In genomic region chr12:4830568-4830967, GRCh38 we compare ENCODE assay signal across 17 cellular contexts.
DNase-seq lines count a peak whose midpoint lies in the region; ATAC-seq and TF ChIP-seq lines count a peak whose summit lies in the region.
"Had no signal": no experiment of that assay in that cellular context is flagged by ENCODE, and none has a peak within 500 bp of the region (broad histone marks: within the 10 kb centered on the region; RNA-seq: fewer than 3 reads in every experiment).

No MANE protein-coding gene starts in this region.

- no peak for ATAC-seq in activated CD8-positive, alpha-beta T cell treated with anti-CD3 and anti-CD28 coated beads, Interleukin-2, amount 10 ng/mL, durations not matched to agents 7 days and 5 days
- ATAC-seq in mucosa of descending colon: no peak
- ATAC-seq: K562 had no signal

- peaks cover 38% of the 10 kb centered on the region for H3K36me3 Mint-ChIP-seq in activated CD4-positive, alpha-beta memory T cell treated with anti-CD3 and anti-CD28 coated beads, Interleukin-2, amount 10 ng/mL, durations not matched to agents 7 days and 5 days (ENCODE audit: low read depth)
- H3K36me3 Mint-ChIP-seq in activated CD4-positive, alpha-beta memory T cell treated with anti-CD3 and anti-CD28 coated beads for 36 hours: no peaks in the 10 kb centered on the region
- H3K36me3 Mint-ChIP-seq in activated CD8-positive, alpha-beta T cell treated with anti-CD3 and anti-CD28 coated beads, Interleukin-2, amount 10 ng/mL, durations not matched to agents 7 days and 5 days (ENCODE audit: low read depth): peaks cover 56% of the 10 kb centered on the region

- H3K27ac ChIP-seq in spleen: peak overlapping the region in 5 of 8 donors; percentile 32 to 78 (median 75)
- H3K27ac ChIP-seq: neutrophil had no signal

- WGBS in spleen, 5 donors: 58 to 77% (median 73%) methylated on average over 12 of the region's 12 CpGs

- H3K4me3 Mint-ChIP-seq in activated CD4-positive, alpha-beta memory T cell treated with anti-CD3 and anti-CD28 coated beads, Interleukin-2, amount 10 ng/mL, durations not matched to agents 7 days and 5 days: peak overlapping the region; percentile 35
- H3K4me3 Mint-ChIP-seq in activated CD4-positive, alpha-beta memory T cell treated with anti-CD3 and anti-CD28 coated beads for 36 hours: no peak overlapping the region
- H3K4me3 Mint-ChIP-seq in activated CD8-positive, alpha-beta T cell treated with anti-CD3 and anti-CD28 coated beads, Interleukin-2, amount 10 ng/mL, durations not matched to agents 7 days and 5 days: peak overlapping the region; percentile 79
- H3K4me3 Mint-ChIP-seq: brain had no signal

- TF ChIP-seq CTCF in spleen (IDR thresholded peaks at IDR 0.05 in 8 of 11, conservative IDR thresholded peaks at IDR 0.05 in 3 of 11) (no peak), mucosa of descending colon (IDR thresholded peaks at IDR 0.05) (no peak)

- no peaks in the 10 kb centered on the region for H3K27me3 ChIP-seq in spleen (replicated peaks in 1 of 7)

- peak overlapping the region; percentile 81 for H3K4me3 ChIP-seq in Jurkat, Clone E6-1 (ENCODE audit: low read length)
- H3K4me3 ChIP-seq in spleen (peak overlapping the region in 1 of 8 donors; percentile 2), mucosa of descending colon (no peak overlapping the region)
- H3K4me3 ChIP-seq: K562 had no signal

- H3K36me3 ChIP-seq in spleen (no peaks in the 10 kb centered on the region), mucosa of descending colon (ENCODE audit: low read depth) (no peaks in the 10 kb centered on the region)
- H3K36me3 ChIP-seq: neutrophil had no signal

- H3K27ac Mint-ChIP-seq in activated CD4-positive, alpha-beta memory T cell treated with anti-CD3 and anti-CD28 coated beads, Interleukin-2, amount 10 ng/mL, durations not matched to agents 7 days and 5 days: peak overlapping the region; percentile 96
- no peak overlapping the region for H3K27ac Mint-ChIP-seq in activated CD4-positive, alpha-beta memory T cell treated with anti-CD3 and anti-CD28 coated beads for 36 hours
- peak overlapping the region; percentile 94 for H3K27ac Mint-ChIP-seq in activated CD8-positive, alpha-beta T cell treated with anti-CD3 and anti-CD28 coated beads, Interleukin-2, amount 10 ng/mL, durations not matched to agents 7 days and 5 days

- H3K4me1 ChIP-seq in spleen (peaks cover 7 to 57% (median 30%) of the 10 kb centered on the region in 6 donors), mucosa of descending colon (ENCODE audit: low read depth) (no peaks in the 10 kb centered on the region)

- H3K27me3 Mint-ChIP-seq in activated CD4-positive, alpha-beta memory T cell treated with anti-CD3 and anti-CD28 coated beads, Interleukin-2, amount 10 ng/mL, durations not matched to agents 7 days and 5 days: no peaks in the 10 kb centered on the region
- H3K27me3 Mint-ChIP-seq in activated CD4-positive, alpha-beta memory T cell treated with anti-CD3 and anti-CD28 coated beads for 36 hours: no peaks in the 10 kb centered on the region
- H3K27me3 Mint-ChIP-seq in activated CD8-positive, alpha-beta T cell treated with anti-CD3 and anti-CD28 coated beads, Interleukin-2, amount 10 ng/mL, durations not matched to agents 7 days and 5 days (ENCODE audit: low read depth): peaks cover 2% of the 10 kb centered on the region
- H3K27me3 Mint-ChIP-seq: brain had no signal

- CTCF ChIA-PET in activated CD4-positive, alpha-beta memory T cell treated with anti-CD3 and anti-CD28 coated beads, Interleukin-2, amount 10 ng/mL, durations not matched to agents 7 days and 5 days (lab: Charles Lee): interaction anchor here (2.5 kb wide), 1 partner anchor 25 kb away, joined by 13 read pairs; no protein-coding TSS in a partner anchor
- CTCF ChIA-PET in activated CD4-positive, alpha-beta memory T cell treated with anti-CD3 and anti-CD28 coated beads for 36 hours (lab: Charles Lee): interaction anchor here (1.5 to 1.7 kb wide), 2 partner anchors 25 to 27 kb away, joined by 6 to 8 read pairs; no protein-coding TSS in a partner anchor
- CTCF ChIA-PET in activated CD8-positive, alpha-beta T cell treated with anti-CD3 and anti-CD28 coated beads, Interleukin-2, amount 10 ng/mL, durations not matched to agents 7 days and 5 days (lab: Charles Lee): interaction anchor here (1.7 to 7.7 kb wide), 3 partner anchors 14 to 25 kb away, joined by 6 to 78 read pairs (median 21); no protein-coding TSS in a partner anchor

- H3K9me3 Mint-ChIP-seq in activated CD4-positive, alpha-beta memory T cell treated with anti-CD3 and anti-CD28 coated beads, Interleukin-2, amount 10 ng/mL, durations not matched to agents 7 days and 5 days: peaks cover 17% of the 10 kb centered on the region
- H3K9me3 Mint-ChIP-seq in activated CD4-positive, alpha-beta memory T cell treated with anti-CD3 and anti-CD28 coated beads for 36 hours: peaks cover 8% of the 10 kb centered on the region
- H3K9me3 Mint-ChIP-seq in activated CD8-positive, alpha-beta T cell treated with anti-CD3 and anti-CD28 coated beads, Interleukin-2, amount 10 ng/mL, durations not matched to agents 7 days and 5 days (ENCODE audit: insufficient read depth): peaks cover 14% of the 10 kb centered on the region

- no peak for DNase-seq in activated CD4-positive, alpha-beta memory T cell treated with anti-CD3 and anti-CD28 coated beads, Interleukin-2, amount 10 ng/mL, durations not matched to agents 7 days and 5 days
- no peak for DNase-seq in activated CD4-positive, alpha-beta memory T cell treated with anti-CD3 and anti-CD28 coated beads for 36 hours
- DNase-seq in Jurkat, Clone E6-1 (ENCODE audit: low read depth, low spot score): peak; percentile 45
- DNase-seq in activated CD8-positive, alpha-beta T cell treated with anti-CD3 and anti-CD28 coated beads, Interleukin-2, amount 10 ng/mL, durations not matched to agents 7 days and 5 days: no peak
- no peak for DNase-seq in spleen
- DNase-seq in mucosa of descending colon: no peak
- DNase-seq in HCEC 1CT: no peak
- DNase-seq in NCI-H2081 (lab: John Stamatoyannopoulos, UW): no peak
- DNase-seq: ACHN, activated gamma-delta T cell treated with Interleukin-2 at 50 U/mL for 16 hours, cortex of kidney, foreskin melanocyte, left cardiac atrium, NCI-H748 treated with DMSO at 0.1 percent for 48 hours had no signal

- H3K4me1 Mint-ChIP-seq in activated CD4-positive, alpha-beta memory T cell treated with anti-CD3 and anti-CD28 coated beads, Interleukin-2, amount 10 ng/mL, durations not matched to agents 7 days and 5 days: peaks cover 59% of the 10 kb centered on the region
- H3K4me1 Mint-ChIP-seq in activated CD4-positive, alpha-beta memory T cell treated with anti-CD3 and anti-CD28 coated beads for 36 hours (ENCODE audit: low read depth): peaks cover 48% of the 10 kb centered on the region
- H3K4me1 Mint-ChIP-seq in activated CD8-positive, alpha-beta T cell treated with anti-CD3 and anti-CD28 coated beads, Interleukin-2, amount 10 ng/mL, durations not matched to agents 7 days and 5 days (ENCODE audit: low read depth): peaks cover 68% of the 10 kb centered on the region

- peaks cover 0 to 8% (median 0%) of the 10 kb centered on the region in 8 donors for H3K9me3 ChIP-seq in spleen
- H3K9me3 ChIP-seq in mucosa of descending colon: no peaks in the 10 kb centered on the region
- H3K9me3 ChIP-seq: neutrophil had no signal

- POLR2A ChIA-PET in activated CD4-positive, alpha-beta memory T cell treated with anti-CD3 and anti-CD28 coated beads, Interleukin-2, amount 10 ng/mL, durations not matched to agents 7 days and 5 days (lab: Charles Lee): interaction anchor here (3.4 to 7.5 kb wide), 3 partner anchors 10 to 182 kb away, joined by 13 to 52 read pairs (median 14); partner anchors contain the start of genes AKAP3 and NDUFA9
- POLR2A ChIA-PET in activated CD4-positive, alpha-beta memory T cell treated with anti-CD3 and anti-CD28 coated beads for 36 hours (lab: Charles Lee): no interaction called here
- POLR2A ChIA-PET in activated CD8-positive, alpha-beta T cell treated with anti-CD3 and anti-CD28 coated beads, Interleukin-2, amount 10 ng/mL, durations not matched to agents 7 days and 5 days (lab: Charles Lee): interaction anchor here (0.7 to 0.9 kb wide), 2 partner anchors 28 to 169 kb away, joined by 3 to 5 read pairs; no protein-coding TSS in a partner anchor

- TF ChIP-seq POLR2A in spleen (IDR thresholded peaks at IDR 0.05): no peak

- intact Hi-C loops in activated CD4-positive, alpha-beta memory T cell treated with anti-CD3 and anti-CD28 coated beads for 36 hours (cut with micrococcal nuclease): no loop called here
- intact Hi-C loops in spleen (cut with DNase I; ENCODE audit: low total_unique reads): no loop called here
- intact Hi-C loops in mucosa of descending colon (cut with DNase I, micrococcal nuclease): no loop called here
